ENCODE assay signal across 19 cellular contexts in genomic region chr2:6970976-6971480, GRCh38.
"Had no signal": no experiment of that assay in that cellular context is flagged by ENCODE, and none has a peak within 500 bp of the region (broad histone marks: within the 10 kb centered on the region; RNA-seq: fewer than 3 reads in every experiment).

No MANE protein-coding gene starts in this region.

- H3K27me3 ChIP-seq: suprapubic skin, upper lobe of left lung had no signal

- H3K27ac Mint-ChIP-seq: activated CD4-positive, alpha-beta T cell treated with anti-CD3 and anti-CD28 coated beads, Interleukin-2, amount 10 ng/mL, durations not matched to agents 24 days and 14 days; activated T-helper 17 cell treated with anti-CD3 and anti-CD28 coated beads, Interleukin-2, amount 50 U/mL, for 72 hours; WTC11 had no signal

- H3K4me1 ChIP-seq: suprapubic skin had no signal

- H3K4me3 Mint-ChIP-seq: activated CD4-positive, alpha-beta T cell treated with anti-CD3 and anti-CD28 coated beads, Interleukin-2, amount 10 ng/mL, durations not matched to agents 24 days and 14 days; activated T-helper 17 cell treated with anti-CD3 and anti-CD28 coated beads, Interleukin-2, amount 50 U/mL, for 72 hours; naive thymus-derived CD8-positive, alpha-beta T cell; WTC11 had no signal

- H3K36me3 ChIP-seq: suprapubic skin, upper lobe of left lung had no signal

- H3K4me1 Mint-ChIP-seq: activated T-helper 17 cell treated with anti-CD3 and anti-CD28 coated beads, Interleukin-2, amount 50 U/mL, for 72 hours; WTC11 had no signal

- H3K4me3 ChIP-seq: left ventricle myocardium inferior, SK-N-MC, smooth muscle cell, suprapubic skin, upper lobe of left lung had no signal

- H3K27me3 Mint-ChIP-seq: activated CD4-positive, alpha-beta T cell treated with anti-CD3 and anti-CD28 coated beads, Interleukin-2, amount 10 ng/mL, durations not matched to agents 24 days and 14 days; activated T-helper 17 cell treated with anti-CD3 and anti-CD28 coated beads, Interleukin-2, amount 50 U/mL, for 72 hours; naive thymus-derived CD8-positive, alpha-beta T cell had no signal

- H3K9me3 Mint-ChIP-seq: activated CD4-positive, alpha-beta T cell treated with anti-CD3 and anti-CD28 coated beads, Interleukin-2, amount 10 ng/mL, durations not matched to agents 24 days and 14 days; activated T-helper 17 cell treated with anti-CD3 and anti-CD28 coated beads, Interleukin-2, amount 50 U/mL, for 72 hours; naive thymus-derived CD8-positive, alpha-beta T cell had no signal

- DNase-seq: activated CD4-positive, alpha-beta T cell treated with anti-CD3 and anti-CD28 coated beads, Interleukin-2, amount 10 ng/mL, durations not matched to agents 24 days and 14 days; activated naive CD4-positive, alpha-beta T cell treated with Interleukin-2 at 50 U/mL for 16 hours; activated T-cell treated with anti-CD3 and anti-CD28 coated beads for 4 hours; effector CD4-positive, alpha-beta T cell; foreskin fibroblast; hypothalamus; kidney; left ventricle myocardium inferior; naive thymus-derived CD8-positive, alpha-beta T cell; right cardiac atrium; stimulated activated CD4-positive, alpha-beta T cell treated with anti-CD3 and anti-CD28 coated beads, Interleukin-4, amount 100 ng/mL, for 4 hours; stimulated activated CD8-positive, alpha-beta memory T cell treated with anti-CD3 and anti-CD28 coated beads, Interleukin-4, amount 100 ng/mL, for 48 hours; stimulated activated naive CD4-positive, alpha-beta T cell treated with Interleukin-2 at 50 U/mL for 16 hours; upper lobe of left lung had no signal

- H3K9me3 ChIP-seq: left ventricle myocardium inferior, suprapubic skin, upper lobe of left lung had no signal

- H3K27ac ChIP-seq: left ventricle myocardium inferior, SK-N-MC, suprapubic skin, upper lobe of left lung had no signal

- ATAC-seq: activated T-helper 17 cell treated with anti-CD3 and anti-CD28 coated beads, Interleukin-2, amount 50 U/mL, for 72 hours; naive thymus-derived CD8-positive, alpha-beta T cell; right cardiac atrium; WTC11 had no signal
